Comparison of ENCODE assay signal across 8 cellular contexts in genomic region chr12:31736472-31736871, GRCh38. TPM values are rescaled to one million over a fixed set of nuclear protein-coding genes. Genes with fewer than 3 reads are reported as not detected.
DNase-seq lines count a peak whose midpoint lies in the region; ATAC-seq lines count a peak whose summit lies in the region.

No MANE protein-coding gene starts in this region.

- H3K27ac ChIP-seq in SJCRH30 = no peak overlapping the region

- ATAC-seq in GM18870 (IDR thresholded peaks at IDR 0.05; ENCODE audit: unreplicated experiment) (peak; percentile 51), GM21717 (IDR thresholded peaks at IDR 0.05; ENCODE audit: unreplicated experiment) (no peak), GM19463 (IDR thresholded peaks at IDR 0.05; ENCODE audit: unreplicated experiment) (no peak), GM19324 (IDR thresholded peaks at IDR 0.05; ENCODE audit: low FRiP score, unreplicated experiment) (no peak)

- H3K27me3 ChIP-seq in adipocyte (replicated peaks; ENCODE audit: control insufficient read depth, insufficient read depth, low read length) = no peaks in the 10 kb centered on the region
- no peaks in the 10 kb centered on the region for H3K27me3 ChIP-seq in SJCRH30

- peaks cover 15% of the 10 kb centered on the region for H3K4me1 ChIP-seq in adipocyte (ENCODE audit: control insufficient read depth, insufficient read depth, low read length)
- H3K4me1 ChIP-seq in SJCRH30 = peaks cover 5% of the 10 kb centered on the region; the same call in 1 of the 2 replicates

- peak; percentile 88 for DNase-seq in RPMI7951 (ENCODE audit: low read depth)
- peak; percentile 45 for DNase-seq in adipocyte (ENCODE audit: low read depth)
- DNase-seq in stimulated activated CD4-positive, alpha-beta T cell treated with anti-CD3 and anti-CD28 coated beads, Interleukin-15, amount 100 ng/mL, for 1 hour (ENCODE audit: low read depth in 1 of 2, low spot score in 1 of 2) = peak; percentile 26 to 41
- no peak for DNase-seq in SJCRH30

- H3K9me3 ChIP-seq in adipocyte (ENCODE audit: control insufficient read depth, low read length) (no peaks in the 10 kb centered on the region), SJCRH30 (replicated peaks) (no peaks in the 10 kb centered on the region)

- H3K9ac ChIP-seq in adipocyte (ENCODE audit: low read length) = no peak overlapping the region

- no peak overlapping the region for H3K4me3 ChIP-seq in adipocyte (ENCODE audit: low read length)
- no peak overlapping the region for H3K4me3 ChIP-seq in SJCRH30

- H3K36me3 ChIP-seq in adipocyte (ENCODE audit: control insufficient read depth, insufficient read depth, low read length, severe bottlenecking) (no peaks in the 10 kb centered on the region), SJCRH30 (no peaks in the 10 kb centered on the region)

RNA-seq across cellular contexts. Expression of gene AMN1, which starts 7.7 kb away (rescaled TPM):
- 9.5 and 11.7 TPM in 2 replicates for total RNA-seq in RPMI7951 (2014; rRNA removed; shearing (Covaris generic))
- total RNA-seq in SJCRH30 (2014; rRNA removed; shearing (Covaris generic)) = 5.9 and 7.5 TPM in 2 replicates

Comparison
In these comparisons a context has a peak if more than half of its experiments do, and no peak if none do; other contexts are left out.
1. DNase-seq: peak in RPMI7951 (single experiment), adipocyte (single experiment) and stimulated activated CD4-positive, alpha-beta T cell treated with anti-CD3 and anti-CD28 coated beads, Interleukin-15, amount 100 ng/mL, for 1 hour (2 of 2); none in SJCRH30 (0 of 2).